2 cellular contexts compared by ENCODE assay signal in genomic region chr12:16310934-16311333, GRCh38.
A peak's percentile ranks its signal among the peaks of the same experiment; 100 is the strongest.
TF ChIP-seq lines count a peak whose summit lies in the region.

No MANE protein-coding gene starts in this region.

TF ChIP-seq in liver, 16 proteins besides CTCF, POLR2A, EP300 and RAD21:
- TF ChIP-seq RXRA (IDR thresholded peaks at IDR 0.05) (peak; percentile 29 to 54), FOXA2 (IDR thresholded peaks at IDR 0.05) (no peak), GABPA (IDR thresholded peaks at IDR 0.05 in 1 of 2, conservative IDR thresholded peaks at IDR 0.05 in 1 of 2) (no peak), REST (IDR thresholded peaks at IDR 0.05) (no peak), YY1 (IDR thresholded peaks at IDR 0.05) (no peak), HNF4A (conservative IDR thresholded peaks at IDR 0.05) (peak in 1 of 2 donors; percentile 13)

TF ChIP-seq in HepG2, 621 proteins besides CTCF, POLR2A, EP300 and RAD21:
- TF ChIP-seq ZNF30 (CRISPR knock-in tag; IDR thresholded peaks at IDR 0.05) (no peak), ZNF605 (CRISPR knock-in tag; IDR thresholded peaks at IDR 0.05) (no peak), SMARCC2 (IDR thresholded peaks at IDR 0.05) (no peak), ATF1 (CRISPR knock-in tag; IDR thresholded peaks at IDR 0.05) (no peak), MTA3 (CRISPR knock-in tag; IDR thresholded peaks at IDR 0.05) (no peak), ATF3 (CRISPR knock-in tag; IDR thresholded peaks at IDR 0.05) (no peak), ZNF224 (CRISPR knock-in tag; IDR thresholded peaks at IDR 0.05) (no peak), REL (CRISPR knock-in tag; conservative IDR thresholded peaks at IDR 0.05) (no peak), ZIK1 (CRISPR knock-in tag; IDR thresholded peaks at IDR 0.05; ENCODE audit: borderline replicate concordance, low read depth) (no peak), KLF6 (CRISPR knock-in tag; IDR thresholded peaks at IDR 0.05) (no peak), STAT5B (CRISPR knock-in tag; IDR thresholded peaks at IDR 0.05) (no peak), NR2C2 (CRISPR knock-in tag; IDR thresholded peaks at IDR 0.05; ENCODE audit: borderline replicate concordance) (no peak)
